Comparison of ENCODE assay signal across 1 cellular context in genomic region chr16:19560078-19560477, GRCh38.
TF ChIP-seq lines count a peak whose summit lies in the region.

No MANE protein-coding gene starts in this region.

TF ChIP-seq in K562, 482 proteins besides CTCF, POLR2A, EP300 and RAD21:
- TF ChIP-seq RBM15 (IDR thresholded peaks at IDR 0.05; ENCODE audit: insufficient read depth, low read length) (no peak), ZKSCAN8 (CRISPR knock-in tag; IDR thresholded peaks at IDR 0.05) (peak; percentile 76; the same call in 1 of the 2 replicates)
